ENCODE assay signal across 39 cellular contexts in the genomic region with DNA sequence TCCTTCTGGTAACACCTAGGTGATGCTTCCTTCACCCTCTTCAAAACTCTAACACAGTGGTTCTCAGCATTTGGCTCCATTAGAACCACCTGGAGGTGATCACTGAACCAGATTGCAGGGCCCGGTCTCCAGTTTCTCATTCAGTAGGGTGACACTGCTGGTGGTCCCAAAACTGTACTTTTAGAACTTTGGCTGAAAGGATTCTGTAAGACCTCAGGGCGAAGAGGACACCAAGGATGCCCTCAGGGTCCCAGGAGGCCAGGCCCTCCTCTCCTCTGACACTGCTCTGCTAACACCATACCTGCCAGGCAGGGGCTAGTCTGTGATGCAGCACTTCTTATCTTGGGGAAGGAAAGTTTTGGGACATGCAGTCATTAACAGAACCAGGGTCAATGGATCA. TPM values are rescaled to one million over a fixed set of nuclear protein-coding genes. Genes with fewer than 3 reads are reported as not detected.
"Had no signal": no experiment of that assay in that cellular context is flagged by ENCODE, and none has a peak within 500 bp of the region (broad histone marks: within the 10 kb centered on the region; RNA-seq: fewer than 3 reads in every experiment).

No MANE protein-coding gene starts in this region.

- H3K4me3 ChIP-seq: adrenal gland, ascending aorta, body of pancreas, breast epithelium, cardiac muscle cell had no signal

- H3K4me1 Mint-ChIP-seq: activated naive CD4-positive, alpha-beta T cell treated with anti-CD3 and anti-CD28 coated beads, Interleukin-2, amount 10 ng/mL, durations not matched to agents 7 days and 5 days; activated naive CD4-positive, alpha-beta T cell treated with anti-CD3 and anti-CD28 coated beads, Interleukin-2, amount 50 U/mL, for 24 hours; activated naive CD8-positive, alpha-beta T cell treated with anti-CD3 and anti-CD28 coated beads for 36 hours; activated naive CD8-positive, alpha-beta T cell treated with anti-CD3 and anti-CD28 coated beads, Interleukin-2, amount 10 ng/mL, durations not matched to agents 7 days and 5 days; activated naive CD8-positive, alpha-beta T cell treated with anti-CD3 and anti-CD28 coated beads, Interleukin-2, amount 50 U/mL, for 24 hours; activated T-helper 17 cell treated with anti-CD3 and anti-CD28 coated beads, Interleukin-2, amount 50 U/mL, for 72 hours; brain; central memory CD8-positive, alpha-beta T cell had no signal

- H3K36me3 Mint-ChIP-seq: activated naive CD4-positive, alpha-beta T cell treated with anti-CD3 and anti-CD28 coated beads, Interleukin-2, amount 10 ng/mL, durations not matched to agents 7 days and 5 days; activated naive CD4-positive, alpha-beta T cell treated with anti-CD3 and anti-CD28 coated beads, Interleukin-2, amount 50 U/mL, for 24 hours; activated naive CD4-positive, alpha-beta T cell treated with anti-CD3 and anti-CD28 coated beads, Interleukin-2, amount 50 U/mL, for 72 hours; activated naive CD8-positive, alpha-beta T cell; activated naive CD8-positive, alpha-beta T cell treated with anti-CD3 and anti-CD28 coated beads for 36 hours; activated naive CD8-positive, alpha-beta T cell treated with anti-CD3 and anti-CD28 coated beads, Interleukin-2, amount 10 ng/mL, durations not matched to agents 7 days and 5 days; brain had no signal

- H3K27me3 Mint-ChIP-seq: activated naive CD4-positive, alpha-beta T cell treated with anti-CD3 and anti-CD28 coated beads, Interleukin-2, amount 50 U/mL, for 24 hours; activated naive CD8-positive, alpha-beta T cell; activated naive CD8-positive, alpha-beta T cell treated with anti-CD3 and anti-CD28 coated beads for 36 hours; activated T-cell treated with anti-CD3 and anti-CD28 coated beads, Interleukin-2, amount 50 U/mL, for 24 hours; activated T-helper 17 cell treated with anti-CD3 and anti-CD28 coated beads, Interleukin-2, amount 50 U/mL, for 72 hours; central memory CD8-positive, alpha-beta T cell had no signal

- H3K9me3 ChIP-seq: adrenal gland, ascending aorta, body of pancreas, breast epithelium had no signal

- H3K27ac Mint-ChIP-seq: activated naive CD4-positive, alpha-beta T cell treated with anti-CD3 and anti-CD28 coated beads for 36 hours; activated naive CD4-positive, alpha-beta T cell treated with anti-CD3 and anti-CD28 coated beads, Interleukin-2, amount 10 ng/mL, durations not matched to agents 7 days and 5 days; activated naive CD4-positive, alpha-beta T cell treated with anti-CD3 and anti-CD28 coated beads, Interleukin-2, amount 50 U/mL, for 24 hours; activated naive CD4-positive, alpha-beta T cell treated with anti-CD3 and anti-CD28 coated beads, Interleukin-2, amount 50 U/mL, for 72 hours; activated naive CD8-positive, alpha-beta T cell; activated naive CD8-positive, alpha-beta T cell treated with anti-CD3 and anti-CD28 coated beads for 36 hours; activated naive CD8-positive, alpha-beta T cell treated with anti-CD3 and anti-CD28 coated beads, Interleukin-2, amount 10 ng/mL, durations not matched to agents 7 days and 5 days; activated naive CD8-positive, alpha-beta T cell treated with anti-CD3 and anti-CD28 coated beads, Interleukin-2, amount 50 U/mL, for 24 hours; activated T-cell treated with anti-CD3 and anti-CD28 coated beads, Interleukin-2, amount 50 U/mL, for 24 hours; activated T-helper 1 cell treated with anti-CD3 and anti-CD28 coated beads, Interleukin-12 subunit alpha, Interleukin-12 subunit beta, Interleukin-2, Interleukin-4 antibody, amounts not matched to agents 30 ng/mL and 10 ng/mL and 1 ng/mL, durations not matched to agents 14 hours and 24 hours and 36 hours; activated T-helper 17 cell treated with anti-CD3 and anti-CD28 coated beads, Interleukin-2, amount 50 U/mL, for 72 hours; activated T-helper 2 cell treated with anti-CD3 and anti-CD28 coated beads, Interferon-gamma antibody, Interleukin-2, Interleukin-4, amounts not matched to agents 10 μg/mL and 5 μg/mL and 100 μg/mL, durations not matched to agents 14 hours and 24 hours and 36 hours; brain had no signal

- H3K9me3 Mint-ChIP-seq: activated naive CD4-positive, alpha-beta T cell treated with anti-CD3 and anti-CD28 coated beads for 36 hours; activated naive CD4-positive, alpha-beta T cell treated with anti-CD3 and anti-CD28 coated beads, Interleukin-2, amount 10 ng/mL, durations not matched to agents 7 days and 5 days; activated naive CD4-positive, alpha-beta T cell treated with anti-CD3 and anti-CD28 coated beads, Interleukin-2, amount 50 U/mL, for 24 hours; activated naive CD4-positive, alpha-beta T cell treated with anti-CD3 and anti-CD28 coated beads, Interleukin-2, amount 50 U/mL, for 72 hours; activated naive CD8-positive, alpha-beta T cell treated with anti-CD3 and anti-CD28 coated beads for 36 hours; activated naive CD8-positive, alpha-beta T cell treated with anti-CD3 and anti-CD28 coated beads, Interleukin-2, amount 10 ng/mL, durations not matched to agents 7 days and 5 days; activated naive CD8-positive, alpha-beta T cell treated with anti-CD3 and anti-CD28 coated beads, Interleukin-2, amount 50 U/mL, for 24 hours; activated T-cell treated with anti-CD3 and anti-CD28 coated beads, Interleukin-2, amount 50 U/mL, for 24 hours; activated T-cell treated with anti-CD3 and anti-CD28 coated beads, Interleukin-2, amount 50 U/mL, for 4 hours; activated T-helper 1 cell treated with anti-CD3 and anti-CD28 coated beads, Interleukin-12 subunit alpha, Interleukin-12 subunit beta, Interleukin-2, Interleukin-4 antibody, amounts not matched to agents 30 ng/mL and 10 ng/mL and 1 ng/mL, durations not matched to agents 14 hours and 24 hours and 36 hours; activated T-helper 17 cell treated with anti-CD3 and anti-CD28 coated beads, Interleukin-2, amount 50 U/mL, for 72 hours; activated T-helper 2 cell treated with anti-CD3 and anti-CD28 coated beads, Interferon-gamma antibody, Interleukin-2, Interleukin-4, amounts not matched to agents 10 μg/mL and 5 μg/mL and 100 μg/mL, durations not matched to agents 14 hours and 24 hours and 36 hours; brain; central memory CD8-positive, alpha-beta T cell had no signal

- H3K4me1 ChIP-seq: adrenal gland, ascending aorta, body of pancreas, breast epithelium had no signal

- H3K27me3 ChIP-seq: adrenal gland, ascending aorta, body of pancreas, brain microvascular endothelial cell, breast epithelium, cardiac muscle cell had no signal

- H3K4me3 Mint-ChIP-seq: activated naive CD4-positive, alpha-beta T cell treated with anti-CD3 and anti-CD28 coated beads for 36 hours; activated naive CD4-positive, alpha-beta T cell treated with anti-CD3 and anti-CD28 coated beads, Interleukin-2, amount 10 ng/mL, durations not matched to agents 7 days and 5 days; activated naive CD4-positive, alpha-beta T cell treated with anti-CD3 and anti-CD28 coated beads, Interleukin-2, amount 50 U/mL, for 24 hours; activated naive CD8-positive, alpha-beta T cell; activated naive CD8-positive, alpha-beta T cell treated with anti-CD3 and anti-CD28 coated beads for 36 hours; activated naive CD8-positive, alpha-beta T cell treated with anti-CD3 and anti-CD28 coated beads, Interleukin-2, amount 10 ng/mL, durations not matched to agents 7 days and 5 days; activated naive CD8-positive, alpha-beta T cell treated with anti-CD3 and anti-CD28 coated beads, Interleukin-2, amount 50 U/mL, for 24 hours; activated T-cell treated with anti-CD3 and anti-CD28 coated beads, Interleukin-2, amount 50 U/mL, for 24 hours; activated T-cell treated with anti-CD3 and anti-CD28 coated beads, Interleukin-2, amount 50 U/mL, for 4 hours; activated T-helper 1 cell treated with anti-CD3 and anti-CD28 coated beads, Interleukin-12 subunit alpha, Interleukin-12 subunit beta, Interleukin-2, Interleukin-4 antibody, amounts not matched to agents 30 ng/mL and 10 ng/mL and 1 ng/mL, durations not matched to agents 14 hours and 24 hours and 36 hours; activated T-helper 17 cell treated with anti-CD3 and anti-CD28 coated beads, Interleukin-2, amount 50 U/mL, for 72 hours; brain; central memory CD8-positive, alpha-beta T cell had no signal

- DNase-seq: activated effector memory CD4-positive, alpha-beta T cell treated with anti-CD3 and anti-CD28 coated beads, Interleukin-2, amount 50 U/mL, for 16 hours; activated effector memory CD4-positive, alpha-beta T cell treated with Interleukin-2 at 50 U/mL for 16 hours; activated gamma-delta T cell; activated gamma-delta T cell treated with Interleukin-2 at 50 U/mL for 16 hours; activated naive CD4-positive, alpha-beta T cell; activated naive CD4-positive, alpha-beta T cell treated with anti-CD3 and anti-CD28 coated beads for 36 hours; activated naive CD4-positive, alpha-beta T cell treated with anti-CD3 and anti-CD28 coated beads, Interleukin-2, amount 10 ng/mL, durations not matched to agents 7 days and 5 days; activated naive CD4-positive, alpha-beta T cell treated with anti-CD3 and anti-CD28 coated beads, Interleukin-2, amount 50 U/mL, for 16 hours; activated naive CD4-positive, alpha-beta T cell treated with Interleukin-2 at 50 U/mL for 16 hours; activated naive CD8-positive, alpha-beta T cell treated with anti-CD3 and anti-CD28 coated beads for 36 hours; activated naive CD8-positive, alpha-beta T cell treated with anti-CD3 and anti-CD28 coated beads, Interleukin-2, amount 10 ng/mL, durations not matched to agents 7 days and 5 days; activated naive CD8-positive, alpha-beta T cell treated with anti-CD3 and anti-CD28 coated beads, Interleukin-2, amount 50 U/mL, for 24 hours; activated T-cell treated with anti-CD3 and anti-CD28 coated beads for 4 hours; activated T-cell treated with anti-CD3 and anti-CD28 coated beads, Interleukin-2, amount 50 U/mL, for 1 hour; activated T-cell treated with anti-CD3 and anti-CD28 coated beads, Interleukin-2, amount 50 U/mL, for 24 hours; activated T-cell treated with anti-CD3 and anti-CD28 coated beads, Interleukin-2, amount 50 U/mL, for 4 hours; activated T-cell treated with anti-CD3 and anti-CD28 coated beads, Interleukin-2, amount 50 U/mL, for 48 hours; adrenal gland; amniotic stem cell; amygdala; anterior cingulate cortex; aorta; body of pancreas; brain microvascular endothelial cell; caudate nucleus; central memory CD4-positive, alpha-beta T cell; cerebellar nuclear complex had no signal

- H3K36me3 ChIP-seq: adrenal gland, ascending aorta, brain microvascular endothelial cell, breast epithelium, cardiac muscle cell had no signal

- H3K27ac ChIP-seq: adrenal gland, ascending aorta, body of pancreas, brain microvascular endothelial cell, breast epithelium, cardiac muscle cell had no signal

- ATAC-seq: activated naive CD4-positive, alpha-beta T cell treated with anti-CD3 and anti-CD28 coated beads, Interleukin-2, amount 50 U/mL, for 72 hours; activated naive CD8-positive, alpha-beta T cell treated with anti-CD3 and anti-CD28 coated beads, Interleukin-2, amount 50 U/mL, for 24 hours; activated T-cell treated with anti-CD3 and anti-CD28 coated beads, Interleukin-2, amount 50 U/mL, for 4 hours; activated T-helper 17 cell treated with anti-CD3 and anti-CD28 coated beads, Interleukin-2, amount 50 U/mL, for 72 hours; body of pancreas had no signal

RNA-seq across cellular contexts. Expression of a gene that starts 9.0 kb away (rescaled TPM):
- total RNA-seq: activated naive CD4-positive, alpha-beta T cell treated with anti-CD3 and anti-CD28 coated beads for 36 hours; activated naive CD4-positive, alpha-beta T cell treated with anti-CD3 and anti-CD28 coated beads, Interleukin-2, amount 50 U/mL, for 72 hours; activated naive CD8-positive, alpha-beta T cell treated with anti-CD3 and anti-CD28 coated beads for 36 hours; activated naive CD8-positive, alpha-beta T cell treated with anti-CD3 and anti-CD28 coated beads, Interleukin-2, amount 10 ng/mL, durations not matched to agents 7 days and 5 days; activated T-cell treated with anti-CD3 and anti-CD28 coated beads, Interleukin-2, amount 50 U/mL, for 4 hours; activated T-helper 1 cell treated with anti-CD3 and anti-CD28 coated beads, Interleukin-12 subunit alpha, Interleukin-12 subunit beta, Interleukin-2, Interleukin-4 antibody, amounts not matched to agents 30 ng/mL and 10 ng/mL and 1 ng/mL, durations not matched to agents 14 hours and 24 hours and 36 hours; activated T-helper 17 cell treated with anti-CD3 and anti-CD28 coated beads, Interleukin-2, amount 50 U/mL, for 72 hours; activated T-helper 2 cell treated with anti-CD3 and anti-CD28 coated beads, Interferon-gamma antibody, Interleukin-2, Interleukin-4, amounts not matched to agents 10 μg/mL and 5 μg/mL and 100 μg/mL, durations not matched to agents 14 hours and 24 hours and 36 hours; ascending aorta; body of pancreas; chondrocyte had no signal
- polyA plus RNA-seq: aorta, cardiac muscle cell had no signal
